19 cellular contexts compared by ENCODE assay signal in the genomic region with DNA sequence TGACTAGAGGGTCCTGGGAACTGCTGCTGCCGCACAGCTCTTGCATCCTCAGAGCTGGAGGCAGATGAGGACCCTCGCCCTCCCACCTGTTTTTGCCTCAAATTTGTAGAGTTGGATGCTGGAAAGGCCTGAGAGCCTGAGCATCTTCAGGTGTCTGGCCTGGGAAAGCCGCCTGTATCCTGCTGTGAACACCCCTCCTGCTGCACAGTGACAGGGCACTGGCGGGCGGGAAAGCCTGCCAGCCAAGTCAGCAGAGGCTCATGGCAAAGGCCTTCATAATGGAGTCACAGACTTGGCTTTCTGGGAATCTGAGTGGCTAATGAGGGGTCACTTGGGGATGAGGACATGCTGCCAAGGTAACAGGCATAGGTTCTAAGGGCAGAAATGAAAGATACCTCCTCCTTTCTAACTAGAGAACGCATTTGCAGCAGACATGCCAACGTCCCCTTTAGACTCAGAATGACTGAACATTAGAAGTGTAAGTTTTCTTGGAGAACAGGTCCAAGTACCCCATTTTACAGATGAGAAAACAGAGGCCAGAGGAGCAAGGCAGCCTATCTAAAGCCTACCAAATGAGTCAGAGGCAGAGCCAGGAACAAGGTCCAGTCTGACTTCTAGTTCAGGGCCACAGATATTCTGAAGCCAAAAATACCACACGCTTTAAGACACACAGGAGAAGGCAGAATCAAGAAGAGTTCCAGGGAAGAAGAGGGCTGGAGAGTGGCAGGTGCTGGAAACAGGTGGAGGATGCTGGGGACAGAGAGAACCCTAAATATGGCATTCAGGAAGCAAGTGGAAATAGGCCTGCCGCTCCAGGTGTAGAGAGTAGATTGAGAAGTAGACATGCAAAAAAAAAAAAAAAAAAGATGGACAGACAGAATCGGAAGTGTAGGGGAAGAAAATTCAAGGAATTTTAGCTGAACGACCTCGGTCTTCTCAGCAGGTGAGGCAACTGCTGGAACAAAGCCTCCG. TPM values are rescaled to one million over a fixed set of nuclear protein-coding genes. Genes with fewer than 3 reads are reported as not detected.
"Had no signal": no experiment of that assay in that cellular context is flagged by ENCODE, and none has a peak within 500 bp of the region (broad histone marks: within the 10 kb centered on the region; RNA-seq: fewer than 3 reads in every experiment).

No MANE protein-coding gene starts in this region.

- H3K9me3 ChIP-seq: colonic mucosa, mucosa of descending colon, testis had no signal

- H3K4me1 ChIP-seq: foreskin keratinocyte, testis had no signal

- H3K9me3 Mint-ChIP-seq: activated CD4-positive, alpha-beta memory T cell treated with anti-CD3 and anti-CD28 coated beads, Interleukin-2, amount 10 ng/mL, durations not matched to agents 7 days and 5 days; activated naive CD8-positive, alpha-beta T cell treated with anti-CD3 and anti-CD28 coated beads, Interleukin-2, amount 10 ng/mL, durations not matched to agents 7 days and 5 days; activated T-helper 17 cell treated with anti-CD3 and anti-CD28 coated beads, Interleukin-2, amount 50 U/mL, for 72 hours; memory B cell; stimulated activated effector memory CD8-positive, alpha-beta T cell treated with anti-CD3 and anti-CD28 coated beads, Interleukin-12 subunit alpha, Interleukin-12 subunit beta, amount 100 ng/mL, for 72 hours had no signal

- H3K4me3 ChIP-seq: colonic mucosa, mucosa of descending colon, testis had no signal

- ATAC-seq: activated CD8-positive, alpha-beta memory T cell treated with anti-CD3 and anti-CD28 coated beads, Interleukin-2, amount 10 ng/mL, durations not matched to agents 7 days and 5 days; activated T-helper 17 cell treated with anti-CD3 and anti-CD28 coated beads, Interleukin-2, amount 50 U/mL, for 72 hours; naive thymus-derived CD4-positive, alpha-beta T cell; sciatic nerve; stimulated activated effector memory CD8-positive, alpha-beta T cell treated with anti-CD3 and anti-CD28 coated beads, Interleukin-12 subunit alpha, Interleukin-12 subunit beta, amount 100 ng/mL, for 72 hours had no signal

- H3K27ac Mint-ChIP-seq: activated CD4-positive, alpha-beta memory T cell treated with anti-CD3 and anti-CD28 coated beads, Interleukin-2, amount 10 ng/mL, durations not matched to agents 7 days and 5 days; activated CD8-positive, alpha-beta memory T cell treated with anti-CD3 and anti-CD28 coated beads, Interleukin-2, amount 10 ng/mL, durations not matched to agents 7 days and 5 days; activated naive CD8-positive, alpha-beta T cell treated with anti-CD3 and anti-CD28 coated beads, Interleukin-2, amount 10 ng/mL, durations not matched to agents 7 days and 5 days; activated T-helper 17 cell treated with anti-CD3 and anti-CD28 coated beads, Interleukin-2, amount 50 U/mL, for 72 hours; memory B cell; naive thymus-derived CD4-positive, alpha-beta T cell; stimulated activated effector memory CD8-positive, alpha-beta T cell treated with anti-CD3 and anti-CD28 coated beads, Interleukin-12 subunit alpha, Interleukin-12 subunit beta, amount 100 ng/mL, for 72 hours had no signal

- H3K4me1 Mint-ChIP-seq: activated CD4-positive, alpha-beta memory T cell treated with anti-CD3 and anti-CD28 coated beads, Interleukin-2, amount 10 ng/mL, durations not matched to agents 7 days and 5 days; activated CD8-positive, alpha-beta memory T cell treated with anti-CD3 and anti-CD28 coated beads, Interleukin-2, amount 10 ng/mL, durations not matched to agents 7 days and 5 days; activated naive CD8-positive, alpha-beta T cell treated with anti-CD3 and anti-CD28 coated beads, Interleukin-2, amount 10 ng/mL, durations not matched to agents 7 days and 5 days; activated T-helper 17 cell treated with anti-CD3 and anti-CD28 coated beads, Interleukin-2, amount 50 U/mL, for 72 hours; memory B cell; stimulated activated effector memory CD8-positive, alpha-beta T cell treated with anti-CD3 and anti-CD28 coated beads, Interleukin-12 subunit alpha, Interleukin-12 subunit beta, amount 100 ng/mL, for 72 hours had no signal

- H3K27ac ChIP-seq: colonic mucosa, foreskin keratinocyte, testis had no signal

- H3K4me3 Mint-ChIP-seq: activated CD4-positive, alpha-beta memory T cell treated with anti-CD3 and anti-CD28 coated beads, Interleukin-2, amount 10 ng/mL, durations not matched to agents 7 days and 5 days; activated CD8-positive, alpha-beta memory T cell treated with anti-CD3 and anti-CD28 coated beads, Interleukin-2, amount 10 ng/mL, durations not matched to agents 7 days and 5 days; activated naive CD8-positive, alpha-beta T cell treated with anti-CD3 and anti-CD28 coated beads, Interleukin-2, amount 10 ng/mL, durations not matched to agents 7 days and 5 days; activated T-helper 17 cell treated with anti-CD3 and anti-CD28 coated beads, Interleukin-2, amount 50 U/mL, for 72 hours; memory B cell; naive thymus-derived CD4-positive, alpha-beta T cell; stimulated activated effector memory CD8-positive, alpha-beta T cell treated with anti-CD3 and anti-CD28 coated beads, Interleukin-12 subunit alpha, Interleukin-12 subunit beta, amount 100 ng/mL, for 72 hours had no signal

- H3K36me3 ChIP-seq: colonic mucosa had no signal

- DNase-seq: activated CD4-positive, alpha-beta memory T cell treated with anti-CD3 and anti-CD28 coated beads, Interleukin-2, amount 10 ng/mL, durations not matched to agents 7 days and 5 days; activated CD4-positive, alpha-beta T cell treated with anti-CD3 and anti-CD28 coated beads for 4 hours; activated CD8-positive, alpha-beta memory T cell treated with anti-CD3 and anti-CD28 coated beads, Interleukin-2, amount 10 ng/mL, durations not matched to agents 7 days and 5 days; activated naive CD4-positive, alpha-beta T cell; activated naive CD8-positive, alpha-beta T cell treated with anti-CD3 and anti-CD28 coated beads, Interleukin-2, amount 10 ng/mL, durations not matched to agents 7 days and 5 days; amygdala; foreskin keratinocyte; hippocampal formation; naive thymus-derived CD4-positive, alpha-beta T cell; stimulated activated CD4-positive, alpha-beta T cell treated with anti-CD3 and anti-CD28 coated beads, Interleukin-4, amount 100 ng/mL, for 24 hours; SW 1271; T-helper 2 cell; testis had no signal

- H3K27me3 ChIP-seq: colonic mucosa, foreskin keratinocyte, testis had no signal

- H3K36me3 Mint-ChIP-seq: activated CD8-positive, alpha-beta memory T cell treated with anti-CD3 and anti-CD28 coated beads, Interleukin-2, amount 10 ng/mL, durations not matched to agents 7 days and 5 days; activated naive CD8-positive, alpha-beta T cell treated with anti-CD3 and anti-CD28 coated beads, Interleukin-2, amount 10 ng/mL, durations not matched to agents 7 days and 5 days; memory B cell; naive thymus-derived CD4-positive, alpha-beta T cell; stimulated activated effector memory CD8-positive, alpha-beta T cell treated with anti-CD3 and anti-CD28 coated beads, Interleukin-12 subunit alpha, Interleukin-12 subunit beta, amount 100 ng/mL, for 72 hours had no signal

RNA-seq across cellular contexts. Expression of a gene that starts 44.1 kb away (rescaled TPM):
- total RNA-seq: activated naive CD8-positive, alpha-beta T cell treated with anti-CD3 and anti-CD28 coated beads, Interleukin-2, amount 10 ng/mL, durations not matched to agents 7 days and 5 days had no signal
- polyA plus RNA-seq: naive thymus-derived CD4-positive, alpha-beta T cell had no signal
